16 cellular contexts compared by ENCODE assay signal in the genomic region with DNA sequence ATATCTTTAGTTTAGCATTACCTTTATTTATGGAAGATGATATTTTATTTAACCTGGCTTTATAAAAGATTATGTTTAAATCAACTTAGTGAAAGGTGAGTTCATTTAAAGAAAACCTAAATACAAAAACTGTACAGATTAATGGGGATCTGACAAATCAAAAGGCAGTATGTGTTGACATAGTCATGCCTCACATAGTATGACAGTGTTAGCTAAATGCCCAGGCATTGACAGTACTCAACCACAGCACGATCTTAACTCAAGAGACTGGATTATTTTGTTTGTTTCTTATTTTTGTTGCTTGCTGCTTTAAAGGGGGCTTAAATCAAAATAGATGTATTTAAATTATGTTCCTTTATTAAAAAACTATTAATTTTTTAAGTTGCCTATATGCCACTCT.
"Had no signal": no experiment of that assay in that cellular context is flagged by ENCODE, and none has a peak within 500 bp of the region (broad histone marks: within the 10 kb centered on the region; RNA-seq: fewer than 3 reads in every experiment).

No MANE protein-coding gene starts in this region.

- DNase-seq: effector memory CD4-positive, alpha-beta T cell; gastrocnemius medialis; glutamatergic neuron; kidney; mammary epithelial cell; mucosa of descending colon; naive thymus-derived CD8-positive, alpha-beta T cell; posterior cingulate gyrus; sigmoid colon; stimulated activated CD4-positive, alpha-beta T cell treated with anti-CD3 and anti-CD28 coated beads, Interleukin-2, amount 100 ng/mL, for 24 hours; stimulated activated naive CD4-positive, alpha-beta T cell; stomach; substantia nigra; transverse colon had no signal

- ATAC-seq: esophagus mucosa; gastrocnemius medialis; left lobe of liver; mucosa of descending colon; naive thymus-derived CD8-positive, alpha-beta T cell had no signal
